26 cellular contexts compared by ENCODE assay signal in the genomic region with DNA sequence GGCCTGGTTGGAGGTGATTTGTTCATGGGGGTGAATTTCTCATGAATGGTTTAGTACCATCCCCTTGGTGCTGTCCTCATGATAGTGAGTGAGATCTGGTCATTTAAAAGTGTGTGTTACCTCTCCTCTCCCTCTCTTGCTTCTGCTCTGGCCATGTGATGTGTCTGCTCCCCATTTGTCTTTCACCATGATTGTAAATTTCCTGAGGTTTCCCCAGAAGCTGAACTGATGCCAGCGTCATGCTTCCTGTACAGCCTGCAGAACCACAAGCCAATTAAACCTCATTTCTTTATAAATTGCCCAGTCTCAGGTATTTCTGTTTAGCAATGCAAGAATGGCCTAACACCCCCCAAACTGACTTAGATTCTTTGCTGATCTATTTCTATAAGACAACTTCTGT.
"Had no signal": no experiment of that assay in that cellular context is flagged by ENCODE, and none has a peak within 500 bp of the region (broad histone marks: within the 10 kb centered on the region; RNA-seq: fewer than 3 reads in every experiment).

No MANE protein-coding gene starts in this region.

- ATAC-seq: activated CD4-positive, alpha-beta T cell treated with anti-CD3 and anti-CD28 coated beads for 36 hours; activated CD4-positive, CD25-positive, alpha-beta regulatory T cell treated with anti-CD3 and anti-CD28 coated beads, Interleukin-2, amount 50 U/mL, for 24 hours; activated T-cell treated with anti-CD3 and anti-CD28 coated beads, Interleukin-2, amount 50 U/mL, for 4 hours; PC-3; WTC11 had no signal

- H3K4me3 Mint-ChIP-seq: activated CD4-positive, alpha-beta memory T cell treated with anti-CD3 and anti-CD28 coated beads, Interleukin-2, amount 10 ng/mL, durations not matched to agents 7 days and 5 days; activated CD4-positive, alpha-beta T cell treated with anti-CD3 and anti-CD28 coated beads for 36 hours; activated naive CD4-positive, alpha-beta T cell treated with anti-CD3 and anti-CD28 coated beads, Interleukin-2, amount 10 ng/mL, durations not matched to agents 7 days and 5 days; activated naive CD8-positive, alpha-beta T cell; activated T-cell treated with anti-CD3 and anti-CD28 coated beads, Interleukin-2, amount 50 U/mL, for 4 hours; activated T-helper 1 cell treated with anti-CD3 and anti-CD28 coated beads, Interleukin-12 subunit alpha, Interleukin-12 subunit beta, Interleukin-2, Interleukin-4 antibody, amounts not matched to agents 30 ng/mL and 10 ng/mL and 1 ng/mL, durations not matched to agents 14 hours and 24 hours and 36 hours; central memory CD8-positive, alpha-beta T cell; WTC11 had no signal

- DNase-seq: activated CD4-positive, alpha-beta memory T cell treated with anti-CD3 and anti-CD28 coated beads, Interleukin-2, amount 10 ng/mL, durations not matched to agents 7 days and 5 days; activated CD4-positive, alpha-beta T cell treated with anti-CD3 and anti-CD28 coated beads for 36 hours; activated CD4-positive, alpha-beta T cell treated with anti-CD3 and anti-CD28 coated beads, Interleukin-2, amount 50 U/mL, for 1 hour; activated effector memory CD4-positive, alpha-beta T cell treated with Interleukin-2 at 50 U/mL for 16 hours; activated naive CD4-positive, alpha-beta T cell treated with anti-CD3 and anti-CD28 coated beads, Interleukin-2, amount 10 ng/mL, durations not matched to agents 7 days and 5 days; activated T-cell treated with anti-CD3 and anti-CD28 coated beads, Interleukin-2, amount 50 U/mL, for 4 hours; amygdala; NCI-H1105; NCI-H1417 treated with DMSO at 0.1 percent for 48 hours; NCI-H1930; NCI-H2081 treated with DMSO at 0.1 percent for 48 hours; NCI-H345; NCI-H524 treated with DMSO at 0.1 percent for 48 hours; NCI-H748 treated with DMSO at 0.1 percent for 48 hours; NK-92 treated with Interleukin-12 subunit alpha and Interleukin-12 subunit beta, amount 100 ng/mL, for 24 hours; PC-3; Peyer's patch; RPMI8226; SHP77 treated with DMSO at 0.1 percent for 48 hours; SK-N-SH; T1000 had no signal

- H3K27ac Mint-ChIP-seq: activated CD4-positive, alpha-beta memory T cell treated with anti-CD3 and anti-CD28 coated beads, Interleukin-2, amount 10 ng/mL, durations not matched to agents 7 days and 5 days; activated CD4-positive, alpha-beta T cell treated with anti-CD3 and anti-CD28 coated beads for 36 hours; activated naive CD4-positive, alpha-beta T cell treated with anti-CD3 and anti-CD28 coated beads, Interleukin-2, amount 10 ng/mL, durations not matched to agents 7 days and 5 days; activated naive CD8-positive, alpha-beta T cell; activated T-helper 1 cell treated with anti-CD3 and anti-CD28 coated beads, Interleukin-12 subunit alpha, Interleukin-12 subunit beta, Interleukin-2, Interleukin-4 antibody, amounts not matched to agents 30 ng/mL and 10 ng/mL and 1 ng/mL, durations not matched to agents 14 hours and 24 hours and 36 hours; WTC11 had no signal

- H3K27me3 Mint-ChIP-seq: activated CD4-positive, alpha-beta memory T cell treated with anti-CD3 and anti-CD28 coated beads, Interleukin-2, amount 10 ng/mL, durations not matched to agents 7 days and 5 days; activated CD4-positive, alpha-beta T cell treated with anti-CD3 and anti-CD28 coated beads for 36 hours; activated naive CD4-positive, alpha-beta T cell treated with anti-CD3 and anti-CD28 coated beads, Interleukin-2, amount 10 ng/mL, durations not matched to agents 7 days and 5 days; activated naive CD8-positive, alpha-beta T cell; central memory CD8-positive, alpha-beta T cell had no signal
